In the genomic region with DNA sequence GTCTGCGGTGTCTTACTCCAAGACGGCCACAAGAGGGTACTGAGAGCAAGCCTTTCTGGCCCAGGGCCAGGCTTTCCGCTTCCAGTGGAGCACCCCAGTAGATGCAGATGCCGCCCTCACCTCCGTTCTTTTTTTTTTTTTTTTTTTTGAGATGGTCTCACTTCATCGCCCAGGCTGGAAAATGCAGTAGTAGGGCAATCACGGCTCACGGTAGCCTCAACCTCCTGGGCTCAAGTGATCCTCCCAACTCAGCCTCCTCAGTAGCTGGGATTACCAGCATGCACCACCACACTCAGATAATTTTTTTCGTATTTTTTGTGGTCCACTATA, we compare ENCODE assay signal across 8 cellular contexts. TPM values are rescaled to one million over a fixed set of nuclear protein-coding genes. Genes with fewer than 3 reads are reported as not detected.
DNase-seq lines count a peak whose midpoint lies in the region; ATAC-seq and TF ChIP-seq lines count a peak whose summit lies in the region.

No MANE protein-coding gene starts in this region.

- H3K4me3 ChIP-seq in NB4 (ENCODE audit: low read depth, low read length): no peak overlapping the region

- no peak for TF ChIP-seq POLR2A in NB4 (IDR thresholded peaks at IDR 0.05; ENCODE audit: extremely low read depth, insufficient read length)

- ATAC-seq in GM21381 (IDR thresholded peaks at IDR 0.05; ENCODE audit: unreplicated experiment): peak; percentile 37

- peak; percentile 72 for TF ChIP-seq CTCF in NB4 (IDR thresholded peaks at IDR 0.05; ENCODE audit: low read depth, low read length)

- DNase-seq in Ammon's horn (ENCODE audit: low spot score) (peak; percentile 82), NB4 (ENCODE audit: low read depth) (peak; percentile 86), SK-N-DZ (ENCODE audit: low spot score) (peak; percentile 65), glomerular visceral epithelial cell (ENCODE audit: extremely low spot score) (peak; percentile 88), pons (ENCODE audit: low spot score) (peak; percentile 77), ureter (ENCODE audit: low spot score) (peak; percentile 80)
- DNase-seq in activated naive CD4-positive, alpha-beta T cell treated with Interleukin-2 at 50 U/mL for 16 hours: peak; percentile 74

RNA-seq across cellular contexts. Expression of gene LBHD2, which starts 5.6 kb away (rescaled TPM):
- not detected in 2 replicates for polyA plus RNA-seq in SK-N-DZ (2014; cell fraction: cytosol; rRNA removed)
- polyA plus RNA-seq in SK-N-DZ (2014; cell fraction: nucleus; rRNA removed): not detected in 2 replicates
- not detected for total RNA-seq in ureter

RNA-seq across cellular contexts. Expression of gene EXOC3L4, which starts 16.1 kb away (rescaled TPM):
- not detected in 2 replicates for polyA plus RNA-seq in SK-N-DZ (2014; cell fraction: cytosol; rRNA removed)
- not detected in 2 replicates for polyA plus RNA-seq in SK-N-DZ (2014; cell fraction: nucleus; rRNA removed)
- 2.5 TPM for total RNA-seq in ureter

RNA-seq across cellular contexts. Expression of gene CDC42BPB, which starts 21.0 kb away (rescaled TPM):
- 21.7 and 24.8 TPM in 2 replicates for polyA plus RNA-seq in SK-N-DZ (2014; cell fraction: cytosol; rRNA removed)
- polyA plus RNA-seq in SK-N-DZ (2014; cell fraction: nucleus; rRNA removed): 31.2 and 51.5 TPM in 2 replicates
- 131 TPM for total RNA-seq in ureter

RNA-seq across cellular contexts. Expression of gene TNFAIP2, which starts 44.9 kb away (rescaled TPM):
- polyA plus RNA-seq in SK-N-DZ (2014; cell fraction: cytosol; rRNA removed): 0.54 and 0.62 TPM in 2 replicates
- 1.8 and 1.9 TPM in 2 replicates for polyA plus RNA-seq in SK-N-DZ (2014; cell fraction: nucleus; rRNA removed)
- total RNA-seq in ureter: 720 TPM
